Comparison of ENCODE assay signal across 8 cellular contexts in the genomic region with DNA sequence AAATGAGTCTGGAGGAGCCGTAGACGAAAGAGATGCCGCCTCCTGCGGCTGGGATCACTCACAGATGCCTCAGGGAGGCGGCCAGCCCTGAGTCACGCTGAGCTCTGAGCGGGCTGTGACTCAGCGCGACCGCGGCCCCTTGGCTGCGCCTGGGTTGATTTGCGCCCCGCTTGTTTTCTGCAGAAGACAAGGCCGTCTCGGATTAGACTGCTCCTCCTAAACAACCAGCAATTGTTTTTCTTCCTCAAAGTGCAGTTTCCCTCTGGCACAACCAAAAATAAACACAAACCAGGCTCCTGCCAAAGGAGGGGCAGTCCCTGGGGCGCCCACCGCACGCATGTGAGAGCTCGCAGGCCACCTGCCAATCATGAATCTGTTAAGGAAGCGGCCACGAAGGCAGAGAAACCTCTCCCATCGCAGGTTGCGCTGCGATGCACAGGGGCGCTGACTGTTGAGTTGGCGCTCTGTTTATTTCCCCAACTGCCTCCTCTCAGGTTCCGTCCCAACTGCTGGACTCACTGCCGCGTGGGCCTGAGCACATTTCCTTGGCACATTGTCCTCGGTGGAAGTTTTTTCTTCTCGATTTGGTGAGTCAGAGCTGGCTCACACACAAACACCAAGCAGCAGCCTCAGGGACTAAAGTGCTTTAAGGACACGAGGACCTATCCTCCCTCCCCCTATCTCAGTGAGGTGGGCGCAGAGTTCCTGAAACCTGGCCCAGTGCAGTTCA.
A peak's percentile ranks its signal among the peaks of the same experiment; 100 is the strongest.
DNase-seq lines count a peak whose midpoint lies in the region; ATAC-seq, FAIRE-seq and TF ChIP-seq lines count a peak whose summit lies in the region.

No MANE protein-coding gene starts in this region.

- H3K36me3 ChIP-seq in ACC112 (ENCODE audit: insufficient read depth, low read length) (no peaks in the 10 kb centered on the region), hepatocyte (replicated peaks; ENCODE audit: insufficient read depth, low read depth) (no peaks in the 10 kb centered on the region), skeletal muscle tissue (ENCODE audit: control insufficient read depth in 3 of 3, insufficient read depth in 3 of 3, low read length in 3 of 3) (no peaks in the 10 kb centered on the region)

- no peaks in the 10 kb centered on the region for H3K36me3 Mint-ChIP-seq in T-cell

- CTCF ChIA-PET in T-cell (lab: Charles Lee) = interaction anchor here in 1 of 2 donors (0.6 kb wide), 1 partner anchor 411 kb away, joined by 4 read pairs; no protein-coding TSS in a partner anchor

- no peaks in the 10 kb centered on the region for H3K9me3 ChIP-seq in hepatocyte (ENCODE audit: low read depth)
- no peaks in the 10 kb centered on the region for H3K9me3 ChIP-seq in skeletal muscle tissue (ENCODE audit: control insufficient read depth in 3 of 3, low read length in 3 of 3)

- H3K27ac ChIP-seq in ACC112 (ENCODE audit: low read depth, low read length) (peak overlapping the region; percentile 100), hepatocyte (peak overlapping the region; percentile 6), skeletal muscle tissue (ENCODE audit: low read depth, low read length) (peak overlapping the region; percentile 68)

- peak overlapping the region; percentile 34 to 80 (median 40) for H3K9ac ChIP-seq in skeletal muscle tissue (ENCODE audit: low read depth in 1 of 3, low read length in 3 of 3)

- H3K4me3 ChIP-seq in ACC112 (ENCODE audit: low read depth, low read length) (peak overlapping the region; percentile 70), hepatocyte (no peak overlapping the region), skeletal muscle tissue (ENCODE audit: low read length in 3 of 3) (peak overlapping the region; percentile 49 to 70 (median 65))

- H3K4me1 ChIP-seq in ACC112 (ENCODE audit: control insufficient read depth, insufficient read depth, low read length, unreplicated experiment) (peaks cover 36% of the 10 kb centered on the region), hepatocyte (ENCODE audit: insufficient read depth) (no peaks in the 10 kb centered on the region), skeletal muscle tissue (ENCODE audit: control insufficient read depth in 3 of 3, insufficient read depth in 3 of 3, low read length in 3 of 3) (peaks cover 15% of the 10 kb centered on the region in 3 donors)

- H3K79me2 ChIP-seq in ACC112 (ENCODE audit: control insufficient read depth, insufficient read depth, low read length, unreplicated experiment) (no peaks in the 10 kb centered on the region), hepatocyte (no peaks in the 10 kb centered on the region)

- H3K27me3 ChIP-seq in ACC112 (ENCODE audit: insufficient read depth, low read length) (no peaks in the 10 kb centered on the region), hepatocyte (no peaks in the 10 kb centered on the region), skeletal muscle tissue (ENCODE audit: control insufficient read depth in 3 of 3, insufficient read depth in 3 of 3, low read length in 3 of 3) (no peaks in the 10 kb centered on the region)

- POLR2A ChIA-PET in T-cell (lab: Charles Lee) = interaction anchor here in 1 of 2 donors (0.6 kb wide), 1 partner anchor 101 kb away, joined by 6 read pairs; no protein-coding TSS in a partner anchor

- FAIRE-seq in D721Med (lab: Jason Lieb, UNC) = no peak

- peaks cover 0 to 3% of the 10 kb centered on the region in 2 donors for H3K27me3 Mint-ChIP-seq in T-cell

- H3K9me2 ChIP-seq in hepatocyte (replicated peaks; ENCODE audit: insufficient read depth) = no peaks in the 10 kb centered on the region

- H3K4me1 Mint-ChIP-seq in T-cell = peaks cover 6 to 14% (median 13%) of the 10 kb centered on the region in 3 donors

- peak overlapping the region; percentile 65 for H3K4me2 ChIP-seq in hepatocyte

- 54% methylated on average over 33 of the region's 34 CpGs for WGBS in hepatocyte (ENCODE audit: low lambda C conversion rate, missing lambda C conversion rate)

- H2AFZ ChIP-seq in ACC112 (ENCODE audit: low read length, unreplicated experiment) (peak overlapping the region; percentile 66), hepatocyte (peak overlapping the region; percentile 7)

- ATAC-seq in HG03342 (IDR thresholded peaks at IDR 0.05; ENCODE audit: unreplicated experiment) (peak; percentile 93), T-cell (replicated peaks in 1 of 4) (peak; percentile 69 to 96 (median 90))

- no peak for TF ChIP-seq CTCF in hepatocyte (IDR thresholded peaks at IDR 0.05; ENCODE audit: poor library complexity)
- TF ChIP-seq CTCF in D721Med (IDR thresholded peaks at IDR 0.05; ENCODE audit: insufficient read depth, missing control alignments) = no peak

- DNase-seq in GM19240 (ENCODE audit: insufficient read length, low spot score) (peak; percentile 29), T-cell (peak in 17 of 34 experiments; percentile 0 to 43 (median 7)), amniotic epithelial cell (ENCODE audit: low read depth) (peak; percentile 90), hepatocyte (ENCODE audit: low spot score) (peak; percentile 76), D721Med (ENCODE audit: insufficient read length, low spot score) (no peak)

- no peaks in the 10 kb centered on the region for H4K20me1 ChIP-seq in hepatocyte (ENCODE audit: insufficient read depth, poor library complexity, severe bottlenecking)

- no peaks in the 10 kb centered on the region for H3K9me3 Mint-ChIP-seq in T-cell

- H3K27ac Mint-ChIP-seq in T-cell = peak overlapping the region in 1 of 2 donors; percentile 49

- H3K4me3 Mint-ChIP-seq in T-cell = peak overlapping the region; percentile 60 to 70 (median 65)

Comparison
In these comparisons a context has a peak if more than half of its experiments do, and no peak if none do; other contexts are left out.
1. H3K27ac ChIP-seq: peak in every context shown above with its lines; median percentile 100 in ACC112; 68 in skeletal muscle tissue; 6 in hepatocyte.